1 cellular context compared by ENCODE assay signal in genomic region chr3:45736707-45737106, GRCh38.
TF ChIP-seq lines count a peak whose summit lies in the region.

No MANE protein-coding gene starts in this region.

TF ChIP-seq in GM23338, 12 proteins besides CTCF, POLR2A, EP300 and RAD21:
- no peak for TF ChIP-seq CREB1 (CRISPR knock-in tag; IDR thresholded peaks at IDR 0.05; ENCODE audit: low read depth)
- no peak for TF ChIP-seq ZNF462 (CRISPR knock-in tag; IDR thresholded peaks at IDR 0.05)
- TF ChIP-seq ZNF114 (CRISPR knock-in tag; IDR thresholded peaks at IDR 0.05) = no peak
- no peak for TF ChIP-seq ZNF331 (CRISPR knock-in tag; IDR thresholded peaks at IDR 0.05; ENCODE audit: low read depth)
- TF ChIP-seq EZH2phosphoT487 (IDR thresholded peaks at IDR 0.05; ENCODE audit: unreplicated experiment) = no peak
- TF ChIP-seq STAT1 (IDR thresholded peaks at IDR 0.05; ENCODE audit: unreplicated experiment) = no peak
- TF ChIP-seq NANOG (IDR thresholded peaks at IDR 0.05; ENCODE audit: borderline replicate concordance) = no peak
- TF ChIP-seq POLR2AphosphoS5 (IDR thresholded peaks at IDR 0.05; ENCODE audit: low read depth) = no peak
- no peak for TF ChIP-seq JUNB (IDR thresholded peaks at IDR 0.05; ENCODE audit: unreplicated experiment)
- TF ChIP-seq REST (IDR thresholded peaks at IDR 0.05; ENCODE audit: unreplicated experiment) = no peak
- no peak for TF ChIP-seq EZH2 (IDR thresholded peaks at IDR 0.05; ENCODE audit: low read depth, unreplicated experiment)
- TF ChIP-seq ETS1 (IDR thresholded peaks at IDR 0.05) = no peak
